ENCODE assay signal across 1 cellular context in the genomic region with DNA sequence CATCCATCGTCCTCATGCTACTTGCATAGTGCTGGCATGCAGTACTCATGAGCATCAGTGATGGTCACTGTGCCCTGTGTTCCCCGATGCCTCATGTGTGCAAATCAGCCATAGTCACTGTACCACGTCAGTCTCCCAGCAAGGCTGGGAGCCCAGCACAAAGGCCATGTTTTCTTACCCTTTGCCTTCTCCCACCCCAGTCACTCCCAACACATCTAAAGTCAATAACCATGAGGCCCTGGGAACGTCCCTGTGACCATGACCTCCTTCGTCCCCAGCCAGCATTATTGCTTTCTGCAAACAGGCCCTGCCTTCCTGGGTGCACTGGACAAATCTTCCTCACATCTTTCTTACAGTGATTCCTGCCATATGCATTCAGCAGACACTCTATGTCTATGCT.
A peak's percentile ranks its signal among the peaks of the same experiment; 100 is the strongest.
TF ChIP-seq lines count a peak whose summit lies in the region.

No MANE protein-coding gene starts in this region.

TF ChIP-seq in HepG2, 621 proteins besides CTCF, POLR2A, EP300 and RAD21 (continued from another document and continues in another):
- TF ChIP-seq, protein P1, sequence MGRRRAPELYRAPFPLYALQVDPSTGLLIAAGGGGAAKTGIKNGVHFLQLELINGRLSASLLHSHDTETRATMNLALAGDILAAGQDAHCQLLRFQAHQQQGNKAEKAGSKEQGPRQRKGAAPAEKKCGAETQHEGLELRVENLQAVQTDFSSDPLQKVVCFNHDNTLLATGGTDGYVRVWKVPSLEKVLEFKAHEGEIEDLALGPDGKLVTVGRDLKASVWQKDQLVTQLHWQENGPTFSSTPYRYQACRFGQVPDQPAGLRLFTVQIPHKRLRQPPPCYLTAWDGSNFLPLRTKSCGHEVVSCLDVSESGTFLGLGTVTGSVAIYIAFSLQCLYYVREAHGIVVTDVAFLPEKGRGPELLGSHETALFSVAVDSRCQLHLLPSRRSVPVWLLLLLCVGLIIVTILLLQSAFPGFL (CRISPR knock-in tag; IDR thresholded peaks at IDR 0.05), result no peak
- no peak for TF ChIP-seq HOXA9 (CRISPR knock-in tag; IDR thresholded peaks at IDR 0.05; ENCODE audit: borderline replicate concordance)
- TF ChIP-seq ZNF841 (CRISPR knock-in tag; IDR thresholded peaks at IDR 0.05; ENCODE audit: borderline replicate concordance), result no peak
- TF ChIP-seq ZFP82 (CRISPR knock-in tag; IDR thresholded peaks at IDR 0.05; ENCODE audit: borderline replicate concordance), result no peak
- TF ChIP-seq, protein P2, sequence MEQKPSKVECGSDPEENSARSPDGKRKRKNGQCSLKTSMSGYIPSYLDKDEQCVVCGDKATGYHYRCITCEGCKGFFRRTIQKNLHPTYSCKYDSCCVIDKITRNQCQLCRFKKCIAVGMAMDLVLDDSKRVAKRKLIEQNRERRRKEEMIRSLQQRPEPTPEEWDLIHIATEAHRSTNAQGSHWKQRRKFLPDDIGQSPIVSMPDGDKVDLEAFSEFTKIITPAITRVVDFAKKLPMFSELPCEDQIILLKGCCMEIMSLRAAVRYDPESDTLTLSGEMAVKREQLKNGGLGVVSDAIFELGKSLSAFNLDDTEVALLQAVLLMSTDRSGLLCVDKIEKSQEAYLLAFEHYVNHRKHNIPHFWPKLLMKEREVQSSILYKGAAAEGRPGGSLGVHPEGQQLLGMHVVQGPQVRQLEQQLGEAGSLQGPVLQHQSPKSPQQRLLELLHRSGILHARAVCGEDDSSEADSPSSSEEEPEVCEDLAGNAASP (CRISPR knock-in tag; IDR thresholded peaks at IDR 0.05; ENCODE audit: borderline replicate concordance), result peak; percentile 95; the same call in 1 of the 2 replicates
- no peak for TF ChIP-seq MZF1 (CRISPR knock-in tag; IDR thresholded peaks at IDR 0.05; ENCODE audit: borderline replicate concordance)
- TF ChIP-seq HHEX (CRISPR knock-in tag; IDR thresholded peaks at IDR 0.05), result 0 out of 2 replicates have a peak, but pooled peaks have one; percentile 36
- no peak for TF ChIP-seq ZNF570 (CRISPR knock-in tag; IDR thresholded peaks at IDR 0.05; ENCODE audit: borderline replicate concordance)
- 0 out of 2 replicates have a peak, but pooled peaks have one; percentile 41 for TF ChIP-seq DPF2 (CRISPR knock-in tag; IDR thresholded peaks at IDR 0.05; ENCODE audit: borderline replicate concordance, low read depth)
- TF ChIP-seq, protein P3, sequence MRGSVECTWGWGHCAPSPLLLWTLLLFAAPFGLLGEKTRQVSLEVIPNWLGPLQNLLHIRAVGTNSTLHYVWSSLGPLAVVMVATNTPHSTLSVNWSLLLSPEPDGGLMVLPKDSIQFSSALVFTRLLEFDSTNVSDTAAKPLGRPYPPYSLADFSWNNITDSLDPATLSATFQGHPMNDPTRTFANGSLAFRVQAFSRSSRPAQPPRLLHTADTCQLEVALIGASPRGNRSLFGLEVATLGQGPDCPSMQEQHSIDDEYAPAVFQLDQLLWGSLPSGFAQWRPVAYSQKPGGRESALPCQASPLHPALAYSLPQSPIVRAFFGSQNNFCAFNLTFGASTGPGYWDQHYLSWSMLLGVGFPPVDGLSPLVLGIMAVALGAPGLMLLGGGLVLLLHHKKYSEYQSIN (CRISPR knock-in tag; IDR thresholded peaks at IDR 0.05; ENCODE audit: borderline replicate concordance), result no peak
- TF ChIP-seq RFXAP (CRISPR knock-in tag; IDR thresholded peaks at IDR 0.05; ENCODE audit: borderline replicate concordance), result peak; percentile 64; the same call in 1 of the 2 replicates
- no peak for TF ChIP-seq NFIC (IDR thresholded peaks at IDR 0.05; ENCODE audit: low read length)
- no peak for TF ChIP-seq SP2 (CRISPR knock-in tag; IDR thresholded peaks at IDR 0.05)
- TF ChIP-seq, protein P4, sequence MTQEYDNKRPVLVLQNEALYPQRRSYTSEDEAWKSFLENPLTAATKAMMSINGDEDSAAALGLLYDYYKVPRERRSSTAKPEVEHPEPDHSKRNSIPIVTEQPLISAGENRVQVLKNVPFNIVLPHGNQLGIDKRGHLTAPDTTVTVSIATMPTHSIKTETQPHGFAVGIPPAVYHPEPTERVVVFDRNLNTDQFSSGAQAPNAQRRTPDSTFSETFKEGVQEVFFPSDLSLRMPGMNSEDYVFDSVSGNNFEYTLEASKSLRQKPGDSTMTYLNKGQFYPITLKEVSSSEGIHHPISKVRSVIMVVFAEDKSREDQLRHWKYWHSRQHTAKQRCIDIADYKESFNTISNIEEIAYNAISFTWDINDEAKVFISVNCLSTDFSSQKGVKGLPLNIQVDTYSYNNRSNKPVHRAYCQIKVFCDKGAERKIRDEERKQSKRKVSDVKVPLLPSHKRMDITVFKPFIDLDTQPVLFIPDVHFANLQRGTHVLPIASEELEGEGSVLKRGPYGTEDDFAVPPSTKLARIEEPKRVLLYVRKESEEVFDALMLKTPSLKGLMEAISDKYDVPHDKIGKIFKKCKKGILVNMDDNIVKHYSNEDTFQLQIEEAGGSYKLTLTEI (CRISPR knock-in tag; conservative IDR thresholded peaks at IDR 0.05), result no peak
- no peak for TF ChIP-seq ZNF879 (CRISPR knock-in tag; IDR thresholded peaks at IDR 0.05)
- TF ChIP-seq ZSCAN31 (CRISPR knock-in tag; IDR thresholded peaks at IDR 0.05; ENCODE audit: low read depth), result no peak
- TF ChIP-seq, protein P5, sequence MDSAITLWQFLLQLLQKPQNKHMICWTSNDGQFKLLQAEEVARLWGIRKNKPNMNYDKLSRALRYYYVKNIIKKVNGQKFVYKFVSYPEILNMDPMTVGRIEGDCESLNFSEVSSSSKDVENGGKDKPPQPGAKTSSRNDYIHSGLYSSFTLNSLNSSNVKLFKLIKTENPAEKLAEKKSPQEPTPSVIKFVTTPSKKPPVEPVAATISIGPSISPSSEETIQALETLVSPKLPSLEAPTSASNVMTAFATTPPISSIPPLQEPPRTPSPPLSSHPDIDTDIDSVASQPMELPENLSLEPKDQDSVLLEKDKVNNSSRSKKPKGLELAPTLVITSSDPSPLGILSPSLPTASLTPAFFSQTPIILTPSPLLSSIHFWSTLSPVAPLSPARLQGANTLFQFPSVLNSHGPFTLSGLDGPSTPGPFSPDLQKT (CRISPR knock-in tag; IDR thresholded peaks at IDR 0.05; ENCODE audit: borderline replicate concordance), result no peak
- TF ChIP-seq, protein P6, sequence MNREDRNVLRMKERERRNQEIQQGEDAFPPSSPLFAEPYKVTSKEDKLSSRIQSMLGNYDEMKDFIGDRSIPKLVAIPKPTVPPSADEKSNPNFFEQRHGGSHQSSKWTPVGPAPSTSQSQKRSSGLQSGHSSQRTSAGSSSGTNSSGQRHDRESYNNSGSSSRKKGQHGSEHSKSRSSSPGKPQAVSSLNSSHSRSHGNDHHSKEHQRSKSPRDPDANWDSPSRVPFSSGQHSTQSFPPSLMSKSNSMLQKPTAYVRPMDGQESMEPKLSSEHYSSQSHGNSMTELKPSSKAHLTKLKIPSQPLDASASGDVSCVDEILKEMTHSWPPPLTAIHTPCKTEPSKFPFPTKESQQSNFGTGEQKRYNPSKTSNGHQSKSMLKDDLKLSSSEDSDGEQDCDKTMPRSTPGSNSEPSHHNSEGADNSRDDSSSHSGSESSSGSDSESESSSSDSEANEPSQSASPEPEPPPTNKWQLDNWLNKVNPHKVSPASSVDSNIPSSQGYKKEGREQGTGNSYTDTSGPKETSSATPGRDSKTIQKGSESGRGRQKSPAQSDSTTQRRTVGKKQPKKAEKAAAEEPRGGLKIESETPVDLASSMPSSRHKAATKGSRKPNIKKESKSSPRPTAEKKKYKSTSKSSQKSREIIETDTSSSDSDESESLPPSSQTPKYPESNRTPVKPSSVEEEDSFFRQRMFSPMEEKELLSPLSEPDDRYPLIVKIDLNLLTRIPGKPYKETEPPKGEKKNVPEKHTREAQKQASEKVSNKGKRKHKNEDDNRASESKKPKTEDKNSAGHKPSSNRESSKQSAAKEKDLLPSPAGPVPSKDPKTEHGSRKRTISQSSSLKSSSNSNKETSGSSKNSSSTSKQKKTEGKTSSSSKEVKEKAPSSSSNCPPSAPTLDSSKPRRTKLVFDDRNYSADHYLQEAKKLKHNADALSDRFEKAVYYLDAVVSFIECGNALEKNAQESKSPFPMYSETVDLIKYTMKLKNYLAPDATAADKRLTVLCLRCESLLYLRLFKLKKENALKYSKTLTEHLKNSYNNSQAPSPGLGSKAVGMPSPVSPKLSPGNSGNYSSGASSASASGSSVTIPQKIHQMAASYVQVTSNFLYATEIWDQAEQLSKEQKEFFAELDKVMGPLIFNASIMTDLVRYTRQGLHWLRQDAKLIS (CRISPR knock-in tag; IDR thresholded peaks at IDR 0.05), result no peak
- no peak for TF ChIP-seq RCOR2 (CRISPR knock-in tag; IDR thresholded peaks at IDR 0.05)
- no peak for TF ChIP-seq ZNF598 (CRISPR knock-in tag; IDR thresholded peaks at IDR 0.05; ENCODE audit: borderline replicate concordance)
- no peak for TF ChIP-seq KDM1A (CRISPR knock-in tag; IDR thresholded peaks at IDR 0.05)
- TF ChIP-seq HNF4G (IDR thresholded peaks at IDR 0.05; ENCODE audit: borderline replicate concordance, low read depth, low read length), result peak; percentile 74
- TF ChIP-seq HNF4G (CRISPR knock-in tag; IDR thresholded peaks at IDR 0.05; ENCODE audit: borderline replicate concordance, low read depth), result peak; percentile 70; the same call in 1 of the 2 replicates
- TF ChIP-seq ZBTB21 (CRISPR knock-in tag; IDR thresholded peaks at IDR 0.05), result no peak
- no peak for TF ChIP-seq IKZF1 (IDR thresholded peaks at IDR 0.05)
- no peak for TF ChIP-seq FIP1L1 (IDR thresholded peaks at IDR 0.05; ENCODE audit: borderline replicate concordance, insufficient read depth, low read depth, low read length)
- no peak for TF ChIP-seq ADNP (CRISPR knock-in tag; IDR thresholded peaks at IDR 0.05)
- TF ChIP-seq AHR (CRISPR knock-in tag; IDR thresholded peaks at IDR 0.05), result no peak
- no peak for TF ChIP-seq TGIF2 (CRISPR knock-in tag; IDR thresholded peaks at IDR 0.05)
- no peak for TF ChIP-seq ZNF616 (CRISPR knock-in tag; IDR thresholded peaks at IDR 0.05; ENCODE audit: low read depth)
- TF ChIP-seq ZNF670 (CRISPR knock-in tag; IDR thresholded peaks at IDR 0.05; ENCODE audit: borderline replicate concordance), result no peak
- no peak for TF ChIP-seq ZNF7 (CRISPR knock-in tag; IDR thresholded peaks at IDR 0.05)
- TF ChIP-seq SIN3A (IDR thresholded peaks at IDR 0.05; ENCODE audit: borderline replicate concordance, low read depth, low read length), result no peak
- TF ChIP-seq ZC3H13 (CRISPR knock-in tag; IDR thresholded peaks at IDR 0.05), result no peak
- no peak for TF ChIP-seq ZNF235 (CRISPR knock-in tag; IDR thresholded peaks at IDR 0.05; ENCODE audit: borderline replicate concordance)
- TF ChIP-seq GZF1 (CRISPR knock-in tag; IDR thresholded peaks at IDR 0.05), result no peak
- TF ChIP-seq NBN (conservative IDR thresholded peaks at IDR 0.05), result no peak
- no peak for TF ChIP-seq PAX8 (CRISPR knock-in tag; IDR thresholded peaks at IDR 0.05; ENCODE audit: borderline replicate concordance)
- TF ChIP-seq, protein P7, sequence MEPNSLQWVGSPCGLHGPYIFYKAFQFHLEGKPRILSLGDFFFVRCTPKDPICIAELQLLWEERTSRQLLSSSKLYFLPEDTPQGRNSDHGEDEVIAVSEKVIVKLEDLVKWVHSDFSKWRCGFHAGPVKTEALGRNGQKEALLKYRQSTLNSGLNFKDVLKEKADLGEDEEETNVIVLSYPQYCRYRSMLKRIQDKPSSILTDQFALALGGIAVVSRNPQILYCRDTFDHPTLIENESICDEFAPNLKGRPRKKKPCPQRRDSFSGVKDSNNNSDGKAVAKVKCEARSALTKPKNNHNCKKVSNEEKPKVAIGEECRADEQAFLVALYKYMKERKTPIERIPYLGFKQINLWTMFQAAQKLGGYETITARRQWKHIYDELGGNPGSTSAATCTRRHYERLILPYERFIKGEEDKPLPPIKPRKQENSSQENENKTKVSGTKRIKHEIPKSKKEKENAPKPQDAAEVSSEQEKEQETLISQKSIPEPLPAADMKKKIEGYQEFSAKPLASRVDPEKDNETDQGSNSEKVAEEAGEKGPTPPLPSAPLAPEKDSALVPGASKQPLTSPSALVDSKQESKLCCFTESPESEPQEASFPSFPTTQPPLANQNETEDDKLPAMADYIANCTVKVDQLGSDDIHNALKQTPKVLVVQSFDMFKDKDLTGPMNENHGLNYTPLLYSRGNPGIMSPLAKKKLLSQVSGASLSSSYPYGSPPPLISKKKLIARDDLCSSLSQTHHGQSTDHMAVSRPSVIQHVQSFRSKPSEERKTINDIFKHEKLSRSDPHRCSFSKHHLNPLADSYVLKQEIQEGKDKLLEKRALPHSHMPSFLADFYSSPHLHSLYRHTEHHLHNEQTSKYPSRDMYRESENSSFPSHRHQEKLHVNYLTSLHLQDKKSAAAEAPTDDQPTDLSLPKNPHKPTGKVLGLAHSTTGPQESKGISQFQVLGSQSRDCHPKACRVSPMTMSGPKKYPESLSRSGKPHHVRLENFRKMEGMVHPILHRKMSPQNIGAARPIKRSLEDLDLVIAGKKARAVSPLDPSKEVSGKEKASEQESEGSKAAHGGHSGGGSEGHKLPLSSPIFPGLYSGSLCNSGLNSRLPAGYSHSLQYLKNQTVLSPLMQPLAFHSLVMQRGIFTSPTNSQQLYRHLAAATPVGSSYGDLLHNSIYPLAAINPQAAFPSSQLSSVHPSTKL (CRISPR knock-in tag; IDR thresholded peaks at IDR 0.05), result peak; percentile 87
- TF ChIP-seq, protein P8, sequence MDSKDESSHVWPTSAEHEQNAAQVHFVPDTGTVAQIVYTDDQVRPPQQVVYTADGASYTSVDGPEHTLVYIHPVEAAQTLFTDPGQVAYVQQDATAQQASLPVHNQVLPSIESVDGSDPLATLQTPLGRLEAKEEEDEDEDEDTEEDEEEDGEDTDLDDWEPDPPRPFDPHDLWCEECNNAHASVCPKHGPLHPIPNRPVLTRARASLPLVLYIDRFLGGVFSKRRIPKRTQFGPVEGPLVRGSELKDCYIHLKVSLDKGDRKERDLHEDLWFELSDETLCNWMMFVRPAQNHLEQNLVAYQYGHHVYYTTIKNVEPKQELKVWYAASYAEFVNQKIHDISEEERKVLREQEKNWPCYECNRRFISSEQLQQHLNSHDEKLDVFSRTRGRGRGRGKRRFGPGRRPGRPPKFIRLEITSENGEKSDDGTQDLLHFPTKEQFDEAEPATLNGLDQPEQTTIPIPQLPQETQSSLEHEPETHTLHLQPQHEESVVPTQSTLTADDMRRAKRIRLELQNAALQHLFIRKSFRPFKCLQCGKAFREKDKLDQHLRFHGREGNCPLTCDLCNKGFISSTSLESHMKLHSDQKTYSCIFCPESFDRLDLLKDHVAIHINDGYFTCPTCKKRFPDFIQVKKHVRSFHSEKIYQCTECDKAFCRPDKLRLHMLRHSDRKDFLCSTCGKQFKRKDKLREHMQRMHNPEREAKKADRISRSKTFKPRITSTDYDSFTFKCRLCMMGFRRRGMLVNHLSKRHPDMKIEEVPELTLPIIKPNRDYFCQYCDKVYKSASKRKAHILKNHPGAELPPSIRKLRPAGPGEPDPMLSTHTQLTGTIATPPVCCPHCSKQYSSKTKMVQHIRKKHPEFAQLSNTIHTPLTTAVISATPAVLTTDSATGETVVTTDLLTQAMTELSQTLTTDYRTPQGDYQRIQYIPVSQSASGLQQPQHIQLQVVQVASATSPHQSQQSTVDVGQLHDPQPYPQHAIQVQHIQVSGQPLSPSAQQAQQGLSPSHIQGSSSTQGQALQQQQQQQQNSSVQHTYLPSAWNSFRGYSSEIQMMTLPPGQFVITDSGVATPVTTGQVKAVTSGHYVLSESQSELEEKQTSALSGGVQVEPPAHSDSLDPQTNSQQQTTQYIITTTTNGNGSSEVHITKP (CRISPR knock-in tag; IDR thresholded peaks at IDR 0.05; ENCODE audit: low read depth), result no peak
- TF ChIP-seq, protein P9, sequence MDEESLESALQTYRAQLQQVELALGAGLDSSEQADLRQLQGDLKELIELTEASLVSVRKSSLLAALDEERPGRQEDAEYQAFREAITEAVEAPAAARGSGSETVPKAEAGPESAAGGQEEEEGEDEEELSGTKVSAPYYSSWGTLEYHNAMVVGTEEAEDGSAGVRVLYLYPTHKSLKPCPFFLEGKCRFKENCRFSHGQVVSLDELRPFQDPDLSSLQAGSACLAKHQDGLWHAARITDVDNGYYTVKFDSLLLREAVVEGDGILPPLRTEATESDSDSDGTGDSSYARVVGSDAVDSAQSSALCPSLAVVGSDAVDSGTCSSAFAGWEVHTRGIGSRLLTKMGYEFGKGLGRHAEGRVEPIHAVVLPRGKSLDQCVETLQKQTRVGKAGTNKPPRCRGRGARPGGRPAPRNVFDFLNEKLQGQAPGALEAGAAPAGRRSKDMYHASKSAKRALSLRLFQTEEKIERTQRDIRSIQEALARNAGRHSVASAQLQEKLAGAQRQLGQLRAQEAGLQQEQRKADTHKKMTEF (CRISPR knock-in tag; IDR thresholded peaks at IDR 0.05), result peak; percentile 30; the same call in 1 of the 2 replicates
